In genomic region chr10:119362122-119362521, GRCh38 we compare ENCODE assay signal across 18 cellular contexts.
A peak's percentile ranks its signal among the peaks of the same experiment; 100 is the strongest.
DNase-seq lines count a peak whose midpoint lies in the region; ATAC-seq, FAIRE-seq and TF ChIP-seq lines count a peak whose summit lies in the region.
"Had no signal": no experiment of that assay in that cellular context is flagged by ENCODE, and none has a peak within 500 bp of the region (broad histone marks: within the 10 kb centered on the region; RNA-seq: fewer than 3 reads in every experiment).

No MANE protein-coding gene starts in this region.

- H3K9ac ChIP-seq in IMR-90 (ENCODE audit: low read depth, low read length), result no peak overlapping the region
- H3K9ac ChIP-seq in H1 (replicated peaks in 1 of 4; ENCODE audit: extremely low read depth in 1 of 4, low read depth in 3 of 4, low read length in 3 of 4), result no peak overlapping the region
- no peak overlapping the region for H3K9ac ChIP-seq in HepG2 (ENCODE audit: insufficient read depth, low read depth, low read length)

- H4K8ac ChIP-seq in IMR-90 (ENCODE audit: low read depth in 2 of 2, low read length in 2 of 2) (no peak overlapping the region), H1 (ENCODE audit: extremely low read depth, insufficient read depth, low read length) (no peak overlapping the region)

- no peak overlapping the region for H3K4me2 ChIP-seq in IMR-90 (ENCODE audit: low read depth, low read length)
- H3K4me2 ChIP-seq in H1 (ENCODE audit: insufficient read depth in 1 of 2, low read depth in 2 of 2, low read length in 2 of 2), result no peak overlapping the region
- peak overlapping the region; percentile 28 for H3K4me2 ChIP-seq in HepG2 (ENCODE audit: low read depth, low read length)

- in situ Hi-C loops in IMR-90 (cut with MboI; ENCODE audit: low sequenced_read_pairs) (no loop called here), HepG2 (cut with HindIII; ENCODE audit: extremely low pct_ligation_motif_present, low pct_unique_long_range_greater_than_20kb) (no loop called here), GM13976 (cut with MboI; ENCODE audit: low sequenced_read_pairs, unreplicated experiment) (no loop called here)

- no peaks in the 10 kb centered on the region for H3K9me3 ChIP-seq in IMR-90 (ENCODE audit: control insufficient read depth, insufficient read depth, low read length)
- peaks cover 6 to 9% of the 10 kb centered on the region in 2 experiments for H3K9me3 ChIP-seq in H1 (ENCODE audit: insufficient read depth in 2 of 2, low read depth in 1 of 2, low read length in 1 of 2)
- no peaks in the 10 kb centered on the region for H3K9me3 ChIP-seq in HepG2 (ENCODE audit: low read length)
- no peaks in the 10 kb centered on the region for H3K9me3 ChIP-seq in small intestine (ENCODE audit: control insufficient read depth, low read depth)
- H3K9me3 ChIP-seq: prostate gland had no signal

- H3K4me1 ChIP-seq in IMR-90 (ENCODE audit: control insufficient read depth, insufficient read depth, low read length) (peaks cover 37% of the 10 kb centered on the region), H1 (replicated peaks in 1 of 4; ENCODE audit: control insufficient read depth in 3 of 4, insufficient read depth in 4 of 4, low read length in 3 of 4) (no peaks in the 10 kb centered on the region), HepG2 (ENCODE audit: insufficient read depth, low read length) (peaks cover 30% of the 10 kb centered on the region), small intestine (ENCODE audit: control insufficient read depth in 2 of 2, insufficient read depth in 1 of 2, low read depth in 1 of 2, low read length in 1 of 2) (peaks cover 9 to 16% of the 10 kb centered on the region in 2 donors), foreskin keratinocyte (no peaks in the 10 kb centered on the region)
- H3K4me1 ChIP-seq: prostate gland had no signal

- H3K23me2 ChIP-seq in H1 (ENCODE audit: low read depth, low read length), result no peaks in the 10 kb centered on the region

- FAIRE-seq in H1 (lab: Jason Lieb, UNC), result no peak
- FAIRE-seq in HepG2 (lab: Jason Lieb, UNC), result peak; percentile 48
- FAIRE-seq in small intestine (lab: Jason Lieb, UNC), result no peak

- H3K23ac ChIP-seq in IMR-90 (ENCODE audit: low read depth, low read length) (no peak overlapping the region), H1 (ENCODE audit: insufficient read length) (no peak overlapping the region)

- H4K91ac ChIP-seq in IMR-90 (ENCODE audit: insufficient read depth, low read depth, low read length) (no peak overlapping the region), H1 (replicated peaks; ENCODE audit: insufficient read length, low read length) (no peak overlapping the region)

- TF ChIP-seq POLR2A in IMR-90 (IDR thresholded peaks at IDR 0.05; ENCODE audit: low read depth, low read length), result no peak
- no peak for TF ChIP-seq POLR2A in H1 (IDR thresholded peaks at IDR 0.05; ENCODE audit: control extremely low read depth in 1 of 2, low read depth in 2 of 2, low read length in 2 of 2)
- no peak for TF ChIP-seq POLR2A in HepG2 (IDR thresholded peaks at IDR 0.05; ENCODE audit: insufficient read depth in 1 of 2, low read depth in 2 of 2, low read length in 2 of 2)

- no peak for TF ChIP-seq EP300 in H1 (IDR thresholded peaks at IDR 0.05; ENCODE audit: borderline replicate concordance in 1 of 2, low read depth in 2 of 2, low read length in 2 of 2)
- TF ChIP-seq EP300 in HepG2 (IDR thresholded peaks at IDR 0.05; ENCODE audit: low read depth in 2 of 2, low read length in 2 of 2), result 0 out of 4 replicates have a peak, but pooled peaks of 1 of the 2 experiments have one; percentile 13
- TF ChIP-seq EP300 in HepG2 (CRISPR knock-in tag; IDR thresholded peaks at IDR 0.05; ENCODE audit: borderline replicate concordance), result 0 out of 2 replicates have a peak, but pooled peaks have one; percentile 26

- H4K20me1 ChIP-seq in IMR-90 (ENCODE audit: insufficient read depth, low read length) (peaks cover 64% of the 10 kb centered on the region), H1 (replicated peaks in 1 of 2; ENCODE audit: control insufficient read depth in 1 of 2, insufficient read depth in 2 of 2, low read length in 2 of 2) (no peaks in the 10 kb centered on the region), HepG2 (ENCODE audit: insufficient read depth, low read length) (no peaks in the 10 kb centered on the region)

- H2BK5ac ChIP-seq in IMR-90 (ENCODE audit: low read depth, low read length, poor library complexity, severe bottlenecking), result no peak overlapping the region
- no peak overlapping the region for H2BK5ac ChIP-seq in H1 (ENCODE audit: low read depth, low read length)

- H3K27ac ChIP-seq in IMR-90 (ENCODE audit: insufficient read depth, low read length), result peak overlapping the region; percentile 33; the same call in 1 of the 2 replicates
- H3K27ac ChIP-seq in H1 (ENCODE audit: low read depth, low read length), result no peak overlapping the region
- H3K27ac ChIP-seq in HepG2 (ENCODE audit: extremely low read length, insufficient read depth, low read length), result no peak overlapping the region
- H3K27ac ChIP-seq in small intestine (ENCODE audit: low read depth in 1 of 2, low read length in 1 of 2), result peak overlapping the region; percentile 68 to 80
- H3K27ac ChIP-seq in foreskin keratinocyte, result no peak overlapping the region
- H3K27ac ChIP-seq: prostate gland had no signal

- H2BK15ac ChIP-seq in IMR-90 (ENCODE audit: low read depth, low read length) (no peak overlapping the region), H1 (ENCODE audit: low read length) (no peak overlapping the region)

- H3K27me3 ChIP-seq in IMR-90 (ENCODE audit: control insufficient read depth, insufficient read depth, low read length) (no peaks in the 10 kb centered on the region), H1 (replicated peaks in 1 of 4; ENCODE audit: control insufficient read depth in 3 of 4, extremely low read depth in 1 of 4, insufficient read depth in 3 of 4, low read length in 3 of 4) (no peaks in the 10 kb centered on the region), HepG2 (ENCODE audit: control insufficient read depth in 1 of 2, insufficient read depth in 2 of 2, low read length in 2 of 2) (no peaks in the 10 kb centered on the region), small intestine (ENCODE audit: control insufficient read depth in 2 of 2, insufficient read depth in 2 of 2, low read length in 2 of 2) (no peaks in the 10 kb centered on the region), foreskin keratinocyte (no peaks in the 10 kb centered on the region)

- dilution Hi-C loops in IMR-90 (cut with HindIII; ENCODE audit: low sequenced_read_pairs, unreplicated experiment), result no loop called here

- no peak for TF ChIP-seq RAD21 in IMR-90 (IDR thresholded peaks at IDR 0.05; ENCODE audit: low read length)
- TF ChIP-seq RAD21 in H1 (IDR thresholded peaks at IDR 0.05 in 1 of 2, conservative IDR thresholded peaks at IDR 0.05 in 1 of 2; ENCODE audit: low read depth in 2 of 2, low read length in 2 of 2), result no peak
- TF ChIP-seq RAD21 in HepG2 (CRISPR knock-in tag; IDR thresholded peaks at IDR 0.05), result no peak

- BruUV-seq in IMR-90 (replicated peaks; lab: Mats Ljungman, UMichigan) (no TSS peak), HepG2 (replicated peaks; lab: Mats Ljungman, UMichigan) (no TSS peak)

- TF ChIP-seq CTCF in IMR-90 (conservative IDR thresholded peaks at IDR 0.05; ENCODE audit: low read depth, low read length) (no peak), H1 (IDR thresholded peaks at IDR 0.05; ENCODE audit: control extremely low read depth in 1 of 3, insufficient read depth in 1 of 3, low read depth in 1 of 3, low read length in 3 of 3) (no peak), HepG2 (CRISPR knock-in tag; IDR thresholded peaks at IDR 0.05) (no peak), GM13976 (IDR thresholded peaks at IDR 0.05; ENCODE audit: borderline replicate concordance, control extremely low read depth, extremely low read depth, insufficient read depth, missing control alignments) (no peak), foreskin keratinocyte (conservative IDR thresholded peaks at IDR 0.05) (no peak)

- H2AK9ac ChIP-seq in IMR-90 (replicated peaks; ENCODE audit: low read depth, low read length, poor library complexity), result no peak overlapping the region

- H3K18ac ChIP-seq in IMR-90 (ENCODE audit: low read depth, low read length), result no peak overlapping the region
- no peak overlapping the region for H3K18ac ChIP-seq in H1 (ENCODE audit: extremely low read depth, low read length)

- intact Hi-C loops in IMR-90 (cut with micrococcal nuclease), result no loop called here
- intact Hi-C loops in HepG2 (cut with micrococcal nuclease; ENCODE audit: unreplicated experiment), result no loop called here

- ATAC-seq in IMR-90 (ENCODE audit: low read depth) (0 out of 2 replicates have a peak, but pooled peaks have one; percentile 6), HepG2 (peak; percentile 54), foreskin keratinocyte (no peak)
- ATAC-seq: esophagus mucosa had no signal

- H2AK5ac ChIP-seq in IMR-90 (ENCODE audit: low read depth, low read length) (0 out of 2 replicates have a peak overlapping the region, but pooled peaks have one; percentile 20), H1 (ENCODE audit: low read depth, low read length) (no peak overlapping the region)

- no peak overlapping the region for H3K4me3 ChIP-seq in IMR-90 (ENCODE audit: insufficient read depth, low read depth, low read length)
- no peak overlapping the region for H3K4me3 ChIP-seq in H1 (ENCODE audit: extremely low read depth in 1 of 4, insufficient read depth in 2 of 4, low read depth in 3 of 4, low read length in 4 of 4)
- no peak overlapping the region for H3K4me3 ChIP-seq in HepG2 (replicated peaks in 1 of 3; ENCODE audit: insufficient read depth in 1 of 3, low read depth in 2 of 3, low read length in 3 of 3)
- no peak overlapping the region for H3K4me3 ChIP-seq in small intestine (ENCODE audit: low read depth in 1 of 2, low read length in 2 of 2)
- H3K4me3 ChIP-seq: prostate gland had no signal

- H2BK120ac ChIP-seq in IMR-90 (ENCODE audit: low read depth, low read length), result no peak overlapping the region
- no peak overlapping the region for H2BK120ac ChIP-seq in H1 (replicated peaks; ENCODE audit: low read depth, low read length)

- H3K36me3 ChIP-seq in IMR-90 (ENCODE audit: control insufficient read depth, insufficient read depth, low read length) (peaks cover 38% of the 10 kb centered on the region), H1 (ENCODE audit: control insufficient read depth in 2 of 4, insufficient read depth in 4 of 4, low read length in 3 of 4) (no peaks in the 10 kb centered on the region), HepG2 (replicated peaks in 1 of 2; ENCODE audit: control insufficient read depth in 1 of 2, insufficient read depth in 2 of 2, low read length in 2 of 2) (peaks cover 0 to 6% of the 10 kb centered on the region in 2 experiments; a peak in 1 of 5 replicates), small intestine (ENCODE audit: control insufficient read depth in 2 of 2, insufficient read depth in 2 of 2, low read length in 2 of 2) (no peaks in the 10 kb centered on the region)
- H3K36me3 ChIP-seq: prostate gland had no signal

- H3K9me1 ChIP-seq in IMR-90 (ENCODE audit: insufficient read depth, low read length), result peaks cover 36% of the 10 kb centered on the region

- H3K14ac ChIP-seq in IMR-90 (replicated peaks; ENCODE audit: low read depth, low read length) (no peak overlapping the region), H1 (ENCODE audit: insufficient read length) (no peak overlapping the region)

- H3K79me2 ChIP-seq in H1 (ENCODE audit: control insufficient read depth in 1 of 2, insufficient read depth in 2 of 2, low read length in 2 of 2) (no peaks in the 10 kb centered on the region), HepG2 (ENCODE audit: insufficient read depth, low read length) (no peaks in the 10 kb centered on the region)

- H2BK12ac ChIP-seq in H1 (ENCODE audit: low read depth, low read length), result no peak overlapping the region

- H3K79me1 ChIP-seq in IMR-90 (ENCODE audit: low read depth in 1 of 2, low read length in 2 of 2) (peaks cover 23 to 87% of the 10 kb centered on the region in 2 experiments; a peak in 3 of 4 replicates), H1 (ENCODE audit: low read depth, low read length) (no peaks in the 10 kb centered on the region)

- WGBS in IMR-90 (ENCODE audit: extremely low coverage in 2 of 2, insufficient read length in 1 of 2), 2 experiments, result no CpG with 5 or more reads among the region's 3 CpGs
- 87% methylated on average over 3 of the region's 3 CpGs; no CpG with 5 or more reads in 1 of the 2 experiments for WGBS in H1 (ENCODE audit: extremely low coverage in 1 of 2, insufficient coverage in 1 of 2, insufficient read length in 1 of 2, insufficient replicate concordance in 2 of 2, low coverage in 1 of 2, low lambda C conversion rate in 2 of 2, missing lambda C conversion rate in 1 of 2), 2 experiments
- WGBS in HepG2 (ENCODE audit: low lambda C conversion rate), result 42% methylated on average over 3 of the region's 3 CpGs
- 29 to 46% (median 31%) methylated on average over 3 of the region's 3 CpGs for WGBS in small intestine, 3 donors

- H2BK20ac ChIP-seq in IMR-90 (ENCODE audit: low read depth, low read length) (no peak overlapping the region), H1 (ENCODE audit: low read length) (no peak overlapping the region)

- POLR2A ChIA-PET in IMR-90 (lab: Charles Lee; ENCODE audit: unreplicated experiment) (no interaction called here), H1 (lab: Charles Lee; ENCODE audit: partially characterized antibody) (no interaction called here), HepG2 (lab: Yijun Ruan, JAX) (interaction anchor here (1.9 kb wide), 1 partner anchor 39 kb away, joined by 4 read pairs; no protein-coding TSS in a partner anchor)

- H3K4ac ChIP-seq in IMR-90 (ENCODE audit: low read depth, low read length) (no peak overlapping the region; the same call in 1 of the 2 replicates), H1 (replicated peaks; ENCODE audit: insufficient read length, low read depth, low read length) (no peak overlapping the region)

- CTCF ChIA-PET in IMR-90 (lab: Yijun Ruan, JAX) (interaction anchor here (0.6 kb wide), 1 partner anchor 24 kb away, joined by 3 read pairs; no protein-coding TSS in a partner anchor), H1 (lab: Charles Lee; ENCODE audit: partially characterized antibody) (interaction anchor here (1.0 to 1.2 kb wide), 2 partner anchors 10 to 39 kb away, joined by 3 to 5 read pairs; no protein-coding TSS in a partner anchor), HepG2 (lab: Yijun Ruan, JAX; ENCODE audit: low intra/inter-chr PET ratio, low total read pairs) (no interaction called here)

- DNase-seq in IMR-90 (no peak), H1 (ENCODE audit: low read depth in 1 of 2, low spot score in 2 of 2) (no peak), HepG2 (ENCODE audit: low spot score) (peak; percentile 28), small intestine (peak; percentile 83), GM13976 (ENCODE audit: low spot score) (no peak), foreskin keratinocyte (no peak), NCI-H1092 treated with DMSO at 0.1 percent for 48 hours (lab: John Stamatoyannopoulos, UW) (no peak)
- DNase-seq: activated CD4-positive, alpha-beta T cell treated with anti-CD3 and anti-CD28 coated beads for 48 hours; activated effector memory CD4-positive, alpha-beta T cell treated with Interleukin-2 at 50 U/mL for 16 hours; caudate nucleus; immature natural killer cell; Karpas-422; mesendoderm; NCI-H1105 treated with DMSO at 0.1 percent for 48 hours; stimulated activated CD4-positive, alpha-beta T cell treated with anti-CD3 and anti-CD28 coated beads, Interleukin-12 subunit alpha, Interleukin-12 subunit beta, amount 100 ng/mL, for 4 hours; stimulated activated CD8-positive, alpha-beta memory T cell treated with anti-CD3 and anti-CD28 coated beads, Interleukin-4, amount 100 ng/mL, for 48 hours had no signal

- no peak overlapping the region for H2AFZ ChIP-seq in IMR-90 (replicated peaks; ENCODE audit: low read length, poor library complexity)
- H2AFZ ChIP-seq in H1 (ENCODE audit: low read length), result no peak overlapping the region
- no peak overlapping the region for H2AFZ ChIP-seq in HepG2 (ENCODE audit: low read length)

- no peak overlapping the region for H4K5ac ChIP-seq in IMR-90 (ENCODE audit: low read depth, low read length)
- no peak overlapping the region for H4K5ac ChIP-seq in H1 (ENCODE audit: insufficient read length, low read depth, low read length)

- H3K56ac ChIP-seq in IMR-90 (ENCODE audit: extremely low read depth, insufficient read depth, low read length), result no peak overlapping the region
- H3K56ac ChIP-seq in H1 (replicated peaks; ENCODE audit: insufficient read length, low read depth, low read length), result no peak overlapping the region

Comparison
In these comparisons a context has a peak if more than half of its experiments do, and no peak if none do; other contexts are left out.
1. DNase-seq: peak in HepG2 (single experiment) and small intestine (single experiment); none in IMR-90 (single experiment), H1 (0 of 2), GM13976 (single experiment), foreskin keratinocyte (0 of 2) and NCI-H1092 treated with DMSO at 0.1 percent for 48 hours (single experiment).
2. H3K27ac ChIP-seq: peak in IMR-90 (single experiment) and small intestine (2 of 2); none in H1 (single experiment), HepG2 (single experiment) and foreskin keratinocyte (single experiment).